8 cellular contexts compared by ENCODE assay signal in the genomic region with DNA sequence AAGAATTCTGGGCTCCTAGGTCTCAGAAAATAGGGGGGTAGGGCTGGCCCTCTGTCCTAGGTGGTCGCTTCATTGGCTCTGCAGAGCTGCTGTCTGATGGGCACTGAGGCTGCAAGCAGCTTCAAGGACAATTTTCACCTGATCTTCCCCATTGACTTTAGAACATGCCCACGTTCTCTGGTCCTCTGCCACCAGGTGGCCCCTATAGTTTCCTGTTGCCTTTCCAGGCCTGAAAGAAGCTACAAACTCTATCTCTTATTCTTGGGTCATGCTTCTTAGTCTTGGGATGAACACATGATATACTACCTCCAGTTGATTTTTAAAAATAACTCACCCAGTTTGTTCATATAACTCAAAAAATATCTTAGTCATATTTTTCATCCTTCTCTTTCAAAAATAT. TPM values are rescaled to one million over a fixed set of nuclear protein-coding genes. Genes with fewer than 3 reads are reported as not detected.
DNase-seq lines count a peak whose midpoint lies in the region; ATAC-seq and TF ChIP-seq lines count a peak whose summit lies in the region.

No MANE protein-coding gene starts in this region.

- H3K9me3 Mint-ChIP-seq in stimulated activated naive B cell treated with anti-CD40 and anti-IgM and Interleukin-4, amounts not matched to agents 10 μg/mL and 1 μg/mL and 100 μg/mL, for 72 hours = no peaks in the 10 kb centered on the region
- no peaks in the 10 kb centered on the region for H3K9me3 Mint-ChIP-seq in glutamatergic neuron (ENCODE audit: unreplicated experiment)

- peaks cover 0 to 5% of the 10 kb centered on the region in 2 donors for H3K27me3 Mint-ChIP-seq in stimulated activated naive B cell treated with anti-CD40 and anti-IgM and Interleukin-4, amounts not matched to agents 10 μg/mL and 1 μg/mL and 100 μg/mL, for 72 hours
- no peaks in the 10 kb centered on the region for H3K27me3 Mint-ChIP-seq in glutamatergic neuron (ENCODE audit: unreplicated experiment)

- H3K4me1 Mint-ChIP-seq in stimulated activated naive B cell treated with anti-CD40 and anti-IgM and Interleukin-4, amounts not matched to agents 10 μg/mL and 1 μg/mL and 100 μg/mL, for 72 hours = peaks cover 0 to 12% of the 10 kb centered on the region in 2 donors
- H3K4me1 Mint-ChIP-seq in glutamatergic neuron (ENCODE audit: low read depth, unreplicated experiment) = no peaks in the 10 kb centered on the region

- ATAC-seq in stimulated activated naive B cell treated with anti-CD40 and anti-IgM and Interleukin-4, amounts not matched to agents 10 μg/mL and 1 μg/mL and 100 μg/mL, for 72 hours (replicated peaks) = peak; percentile 65 to 67

- H3K27ac Mint-ChIP-seq in stimulated activated naive B cell treated with anti-CD40 and anti-IgM and Interleukin-4, amounts not matched to agents 10 μg/mL and 1 μg/mL and 100 μg/mL, for 72 hours = peak overlapping the region; percentile 7
- H3K27ac Mint-ChIP-seq in glutamatergic neuron (ENCODE audit: unreplicated experiment) = no peak overlapping the region

- H3K4me3 Mint-ChIP-seq in stimulated activated naive B cell treated with anti-CD40 and anti-IgM and Interleukin-4, amounts not matched to agents 10 μg/mL and 1 μg/mL and 100 μg/mL, for 72 hours = no peak overlapping the region
- no peak overlapping the region for H3K4me3 Mint-ChIP-seq in glutamatergic neuron (ENCODE audit: unreplicated experiment)

- TF ChIP-seq CTCF in GM10248 (IDR thresholded peaks at IDR 0.05; ENCODE audit: control extremely low read depth, extremely low read depth, low read depth, missing control alignments) (peak; percentile 40), glutamatergic neuron (IDR thresholded peaks at IDR 0.05; ENCODE audit: partially characterized antibody, unreplicated experiment) (no peak)

- CTCF ChIA-PET in GM10248 (lab: Yijun Ruan, JAX) = interaction anchor here (0.6 to 1.4 kb wide), 11 partner anchors 11 to 1157 kb away, joined by 3 to 7 read pairs (median 3); no protein-coding TSS in a partner anchor

- no peaks in the 10 kb centered on the region for H3K36me3 Mint-ChIP-seq in stimulated activated naive B cell treated with anti-CD40 and anti-IgM and Interleukin-4, amounts not matched to agents 10 μg/mL and 1 μg/mL and 100 μg/mL, for 72 hours
- no peaks in the 10 kb centered on the region for H3K36me3 Mint-ChIP-seq in glutamatergic neuron (ENCODE audit: unreplicated experiment)

- DNase-seq in 8988T = peak; percentile 13
- peak; percentile 48 for DNase-seq in GM10248 (ENCODE audit: extremely low spot score)
- peak; percentile 25 for DNase-seq in NCI-H345 (lab: John Stamatoyannopoulos, UW)
- DNase-seq in activated T-cell treated with anti-CD3 and anti-CD28 coated beads, Interleukin-2, amount 50 U/mL, for 1 hour = peak; percentile 27
- DNase-seq in iris pigment epithelial cell (ENCODE audit: low read depth) = peak; percentile 16
- no peak for DNase-seq in stimulated activated naive B cell treated with anti-CD40 and anti-IgM and Interleukin-4, amounts not matched to agents 10 μg/mL and 1 μg/mL and 100 μg/mL, for 72 hours
- no peak for DNase-seq in ecto neural progenitor cell (ENCODE audit: low spot score)
- DNase-seq in glutamatergic neuron = no peak

- POLR2A ChIA-PET in GM10248 (lab: Yijun Ruan, JAX) = no interaction called here

RNA-seq across cellular contexts. Expression of a gene that starts 26.3 kb away (rescaled TPM):
- not detected for total RNA-seq in glutamatergic neuron (ENCODE audit: unreplicated experiment)

Comparison
In these comparisons a context has a peak if more than half of its experiments do, and no peak if none do; other contexts are left out.
1. DNase-seq: peak in 8988T (single experiment), GM10248 (single experiment), NCI-H345 (single experiment), activated T-cell treated with anti-CD3 and anti-CD28 coated beads, Interleukin-2, amount 50 U/mL, for 1 hour (single experiment) and iris pigment epithelial cell (single experiment); none in stimulated activated naive B cell treated with anti-CD40 and anti-IgM and Interleukin-4, amounts not matched to agents 10 μg/mL and 1 μg/mL and 100 μg/mL, for 72 hours (single experiment), ecto neural progenitor cell (single experiment) and glutamatergic neuron (single experiment).